In genomic region chr19:44255705-44256411, GRCh38 we compare ENCODE assay signal across 26 cellular contexts. TPM values are rescaled to one million over a fixed set of nuclear protein-coding genes. Genes with fewer than 3 reads are reported as not detected.
"Had no signal": no experiment of that assay in that cellular context is flagged by ENCODE, and none has a peak within 500 bp of the region (broad histone marks: within the 10 kb centered on the region; RNA-seq: fewer than 3 reads in every experiment).

No MANE protein-coding gene starts in this region.

- H3K4me1 ChIP-seq: esophagus muscularis mucosa, gastroesophageal sphincter, left ventricle myocardium inferior, lower lobe of right lung had no signal

- FAIRE-seq: colon, endothelial cell of umbilical vein, frontal cortex, kidney had no signal

- H3K27me3 ChIP-seq: dorsolateral prefrontal cortex, esophagus muscularis mucosa, foreskin keratinocyte, gastroesophageal sphincter, heart left ventricle, hepatocyte had no signal

- H3K36me3 ChIP-seq: lower lobe of right lung had no signal

- H3K4me3 ChIP-seq: coronary artery, dorsolateral prefrontal cortex, esophagus muscularis mucosa, gastroesophageal sphincter, heart left ventricle, hepatocyte, left ventricle myocardium inferior, lower lobe of right lung, mucosa of descending colon had no signal

- ATAC-seq: foreskin keratinocyte, gastroesophageal sphincter, heart left ventricle, left colon, left lobe of liver, lower lobe of right lung, mucosa of descending colon had no signal

- H3K4me2 ChIP-seq: hepatocyte had no signal

- H2AFZ ChIP-seq: hepatocyte had no signal

- H3K79me2 ChIP-seq: hepatocyte had no signal

- DNase-seq: dermis blood vessel endothelial cell; dorsolateral prefrontal cortex; effector CD4-positive, alpha-beta T cell; effector memory CD4-positive, alpha-beta T cell; foreskin keratinocyte; heart left ventricle; hypothalamus; immature natural killer cell; islet precursor cell; kidney; kidney glomerular epithelial cell; left colon; left ventricle myocardium inferior; lower lobe of right lung; mesenchymal stem cell; mucosa of descending colon; naive B cell had no signal

- H3K27ac ChIP-seq: coronary artery, dorsolateral prefrontal cortex, esophagus muscularis mucosa, foreskin keratinocyte, gastroesophageal sphincter, heart left ventricle, hepatocyte, left ventricle myocardium inferior, lower lobe of right lung had no signal

RNA-seq across cellular contexts. Expression of gene ZNF233, which starts 3.8 kb away (rescaled TPM):
- total RNA-seq: epithelial cell of proximal tubule, left lobe of liver had no signal
